ENCODE assay signal across 8 cellular contexts in genomic region chr4:78638324-78639172, GRCh38.
DNase-seq lines count a peak whose midpoint lies in the region; ATAC-seq and TF ChIP-seq lines count a peak whose summit lies in the region.

No MANE protein-coding gene starts in this region.

- H3K36me3 Mint-ChIP-seq in activated naive CD4-positive, alpha-beta T cell treated with anti-CD3 and anti-CD28 coated beads, Interleukin-2, amount 50 U/mL, for 72 hours, result no peaks in the 10 kb centered on the region

- in situ Hi-C loops in GM13976 (cut with MboI; ENCODE audit: low sequenced_read_pairs, unreplicated experiment), result no loop called here

- no peaks in the 10 kb centered on the region for H3K9me3 Mint-ChIP-seq in activated naive CD4-positive, alpha-beta T cell treated with anti-CD3 and anti-CD28 coated beads, Interleukin-2, amount 50 U/mL, for 72 hours

- ATAC-seq in HG03342 (IDR thresholded peaks at IDR 0.05; ENCODE audit: unreplicated experiment), result peak; percentile 86
- peak in 1 of 2 donors; percentile 69 for ATAC-seq in activated naive CD4-positive, alpha-beta T cell treated with anti-CD3 and anti-CD28 coated beads, Interleukin-2, amount 50 U/mL, for 72 hours

- peak overlapping the region; percentile 0 to 65 for H3K27ac Mint-ChIP-seq in activated naive CD4-positive, alpha-beta T cell treated with anti-CD3 and anti-CD28 coated beads, Interleukin-2, amount 50 U/mL, for 72 hours

- DNase-seq in GM13976 (ENCODE audit: low spot score) (peak; percentile 23), GM20000 (ENCODE audit: low spot score) (peak; percentile 22), GOT3 (lab: John Stamatoyannopoulos, UW) (no peak), mucosa of gallbladder (ENCODE audit: low spot score) (no peak), AG20443 (ENCODE audit: low spot score) (no peak), hippocampal formation (lab: John Stamatoyannopoulos, UW) (no peak)
- DNase-seq in activated naive CD4-positive, alpha-beta T cell treated with anti-CD3 and anti-CD28 coated beads, Interleukin-2, amount 50 U/mL, for 72 hours (ENCODE audit: low spot score in 2 of 2), result no peak

- no peak for TF ChIP-seq CTCF in GM13976 (IDR thresholded peaks at IDR 0.05; ENCODE audit: borderline replicate concordance, control extremely low read depth, extremely low read depth, insufficient read depth, missing control alignments)
- TF ChIP-seq CTCF in GM20000 (IDR thresholded peaks at IDR 0.05; ENCODE audit: extremely low read depth, missing control alignments), result no peak

Comparison
In these comparisons a context has a peak if more than half of its experiments do, and no peak if none do; other contexts are left out.
1. DNase-seq: peak in GM13976 (single experiment) and GM20000 (single experiment); none in activated naive CD4-positive, alpha-beta T cell treated with anti-CD3 and anti-CD28 coated beads, Interleukin-2, amount 50 U/mL, for 72 hours (0 of 2), GOT3 (single experiment), mucosa of gallbladder (single experiment), AG20443 (single experiment) and hippocampal formation (0 of 2).